8 cellular contexts compared by ENCODE assay signal in genomic region chr17:44898768-44899073, GRCh38. TPM values are rescaled to one million over a fixed set of nuclear protein-coding genes. Genes with fewer than 3 reads are reported as not detected.
DNase-seq lines count a peak whose midpoint lies in the region; ATAC-seq and TF ChIP-seq lines count a peak whose summit lies in the region.

No MANE protein-coding gene starts in this region.

- ATAC-seq in activated CD4-positive, CD25-positive, alpha-beta regulatory T cell treated with anti-CD3 and anti-CD28 coated beads, Interleukin-2, amount 50 U/mL, for 24 hours: no peak
- ATAC-seq in GM18858 (IDR thresholded peaks at IDR 0.05; ENCODE audit: unreplicated experiment): no peak

- H3K4me3 ChIP-seq in PC-9: peak overlapping the region; percentile 83
- H3K4me3 ChIP-seq in effector memory CD4-positive, alpha-beta T cell (ENCODE audit: insufficient read depth, low read depth, low read length, poor library complexity, severe bottlenecking): peak overlapping the region; percentile 79
- peak overlapping the region; percentile 84 for H3K4me3 ChIP-seq in neural cell (ENCODE audit: low read length)

- TF ChIP-seq CTCF in PC-9 (conservative IDR thresholded peaks at IDR 0.05) (no peak), neural cell (IDR thresholded peaks at IDR 0.05; ENCODE audit: poor library complexity, severe bottlenecking) (no peak)

- peak overlapping the region; percentile 81 for H3K9ac ChIP-seq in neural cell (ENCODE audit: low read length)

- H2AFZ ChIP-seq in PC-9 (peak overlapping the region; percentile 91), neural cell (ENCODE audit: low read depth, low read length) (peak overlapping the region; percentile 43)

- DNase-seq in NCI-H82 treated with DMSO at 0.1 percent for 48 hours (lab: John Stamatoyannopoulos, UW; ENCODE audit: unreplicated experiment) (peak; percentile 29), NCI-H82 (lab: John Stamatoyannopoulos, UW) (no peak), PC-9 (peak in 1 of 2 experiments; percentile 56), AG08396 (ENCODE audit: low spot score) (no peak)
- DNase-seq in effector memory CD4-positive, alpha-beta T cell: no peak

- H3K9me2 ChIP-seq in PC-9 (ENCODE audit: insufficient read depth) (no peaks in the 10 kb centered on the region), neural cell (ENCODE audit: insufficient read depth, low read length) (no peaks in the 10 kb centered on the region)

- H3K79me2 ChIP-seq in PC-9 (ENCODE audit: low read depth) (peaks cover 54% of the 10 kb centered on the region), neural cell (replicated peaks; ENCODE audit: insufficient read depth, low read length) (peaks cover 20% of the 10 kb centered on the region)

- TF ChIP-seq RAD21 in neural cell (conservative IDR thresholded peaks at IDR 0.05): no peak

- H3K27ac ChIP-seq in PC-9: peak overlapping the region; percentile 91
- H3K27ac ChIP-seq in effector memory CD4-positive, alpha-beta T cell (ENCODE audit: insufficient read depth, low read length, poor library complexity, severe bottlenecking): peak overlapping the region; percentile 99
- H3K27ac ChIP-seq in neural cell (ENCODE audit: low read length): peak overlapping the region; percentile 90

- peak overlapping the region; percentile 88 for H3K4me2 ChIP-seq in PC-9
- H3K4me2 ChIP-seq in neural cell (ENCODE audit: low read length): peak overlapping the region; percentile 99

- H3F3A ChIP-seq in PC-9 (ENCODE audit: insufficient read depth, low read depth): peaks cover 38% of the 10 kb centered on the region
- H3F3A ChIP-seq in neural cell (ENCODE audit: insufficient read depth, low read length, poor library complexity, severe bottlenecking): no peaks in the 10 kb centered on the region

- CTCF ChIA-PET in PC-9 (lab: Charles Lee): interaction anchor here (1.0 to 1.1 kb wide), 2 partner anchors 119 to 237 kb away, joined by 3 read pairs; partner anchors contain the start of gene ACBD4

- TF ChIP-seq EP300 in neural cell (conservative IDR thresholded peaks at IDR 0.05; ENCODE audit: poor library complexity, severe bottlenecking): no peak

- intact Hi-C loops in PC-9 (cut with micrococcal nuclease; ENCODE audit: unreplicated experiment): loop anchor here (2.0 to 5.0 kb wide), 2 partner anchors 120 to 234 kb away; partner anchors contain the start of gene PLCD3

- H4K20me1 ChIP-seq in PC-9 (ENCODE audit: insufficient read depth): 0 out of 2 replicates have a peak, but pooled peaks cover 13% of the 10 kb centered on the region
- H4K20me1 ChIP-seq in neural cell (ENCODE audit: insufficient read depth): no peaks in the 10 kb centered on the region

- POLR2A ChIA-PET in PC-9 (lab: Charles Lee; ENCODE audit: unreplicated experiment): interaction anchor here (0.6 kb wide), 3 partner anchors 9 to 231 kb away, joined by 3 to 13 read pairs (median 4); no protein-coding TSS in a partner anchor

- peaks cover 38% of the 10 kb centered on the region for H3K4me1 ChIP-seq in PC-9 (replicated peaks; ENCODE audit: insufficient read depth)
- peaks cover 18% of the 10 kb centered on the region for H3K4me1 ChIP-seq in effector memory CD4-positive, alpha-beta T cell (ENCODE audit: control insufficient read depth, insufficient read depth, low read length, poor library complexity, severe bottlenecking)

- H3K36me3 ChIP-seq in PC-9 (ENCODE audit: low read depth): peaks cover 3% of the 10 kb centered on the region; the same call in 1 of the 2 replicates
- peaks cover 6% of the 10 kb centered on the region for H3K36me3 ChIP-seq in effector memory CD4-positive, alpha-beta T cell (ENCODE audit: control insufficient read depth, insufficient read depth, low read length)
- H3K36me3 ChIP-seq in neural cell (ENCODE audit: insufficient read depth, low read length): no peaks in the 10 kb centered on the region

- H3K27me3 ChIP-seq in PC-9 (ENCODE audit: insufficient read depth, low read depth) (no peaks in the 10 kb centered on the region), neural cell (ENCODE audit: insufficient read depth, low read depth, low read length) (no peaks in the 10 kb centered on the region)
- no peaks in the 10 kb centered on the region for H3K27me3 ChIP-seq in effector memory CD4-positive, alpha-beta T cell (replicated peaks; ENCODE audit: control insufficient read depth, insufficient read depth, low read length, poor library complexity, severe bottlenecking)

- no peaks in the 10 kb centered on the region for H3K9me3 ChIP-seq in PC-9 (ENCODE audit: insufficient read depth, low read depth)
- H3K9me3 ChIP-seq in effector memory CD4-positive, alpha-beta T cell (ENCODE audit: control insufficient read depth, low read length): no peaks in the 10 kb centered on the region
- H3K9me3 ChIP-seq in neural cell (ENCODE audit: low read length): no peaks in the 10 kb centered on the region

- TSS peak; percentile 74 for BruUV-seq in PC-9 (replicated peaks; lab: Mats Ljungman, UMichigan)

TF ChIP-seq in neural cell, 6 proteins besides CTCF, POLR2A, EP300 and RAD21:
- no peak for TF ChIP-seq SMC3 (conservative IDR thresholded peaks at IDR 0.05; ENCODE audit: poor library complexity)
- TF ChIP-seq TAF1 (IDR thresholded peaks at IDR 0.05; ENCODE audit: low read depth): no peak
- no peak for TF ChIP-seq POLR2AphosphoS5 (IDR thresholded peaks at IDR 0.05)
- no peak for TF ChIP-seq EZH2 (IDR thresholded peaks at IDR 0.05; ENCODE audit: borderline replicate concordance, insufficient read depth, low read length, poor library complexity, severe bottlenecking)

RNA-seq across cellular contexts. Expression of gene EFTUD2, which starts 0.5 kb away (rescaled TPM):
- total RNA-seq in PC-9 (2021): 111 and 126 TPM in 2 replicates
- polyA plus RNA-seq in neural cell: 47.8 and 69.4 TPM in 2 replicates
- 106 and 107 TPM in 2 replicates for polyA minus RNA-seq in neural cell

RNA-seq across cellular contexts. Expression of gene GFAP, which starts 16.6 kb away (rescaled TPM):
- total RNA-seq in PC-9 (2021): not detected in 2 replicates
- polyA plus RNA-seq in neural cell: not detected in 2 replicates
- polyA minus RNA-seq in neural cell: not detected in 2 replicates

RNA-seq across cellular contexts. Expression of gene KIF18B, which starts 48.9 kb away (rescaled TPM):
- total RNA-seq in PC-9 (2021): 48.2 and 58.5 TPM in 2 replicates
- polyA plus RNA-seq in neural cell: 0.10 and 0.26 TPM in 2 replicates
- 0.23 and 1.2 TPM in 2 replicates for polyA minus RNA-seq in neural cell

RNA-seq across cellular contexts. Expression of gene HIGD1B, which starts 51.0 kb away (rescaled TPM):
- not detected in 2 replicates for total RNA-seq in PC-9 (2021)
- not detected in 2 replicates for polyA plus RNA-seq in neural cell
- polyA minus RNA-seq in neural cell: not detected in 2 replicates
